In genomic region chr17:76557368-76558209, GRCh38 we compare ENCODE assay signal across 8 cellular contexts. TPM values are rescaled to one million over a fixed set of nuclear protein-coding genes. Genes with fewer than 3 reads are reported as not detected.
DNase-seq lines count a peak whose midpoint lies in the region; ATAC-seq and TF ChIP-seq lines count a peak whose summit lies in the region.

No MANE protein-coding gene starts in this region.

- H3K79me2 ChIP-seq in mammary epithelial cell (ENCODE audit: insufficient read depth, low read length), result peaks cover 63% of the 10 kb centered on the region
- peaks cover 37% of the 10 kb centered on the region for H3K79me2 ChIP-seq in smooth muscle cell (ENCODE audit: low read depth)

- H3K36me3 ChIP-seq in WERI-Rb-1 (peaks cover 48% of the 10 kb centered on the region), mammary epithelial cell (ENCODE audit: insufficient read depth, low read length) (peaks cover 19% of the 10 kb centered on the region), smooth muscle cell (ENCODE audit: low read depth) (no peaks in the 10 kb centered on the region)

- CTCF ChIA-PET in mammary epithelial cell (lab: Charles Lee; ENCODE audit: low non-redundant PET), result no interaction called here

- H3F3A ChIP-seq in smooth muscle cell (ENCODE audit: low read depth), result peaks cover 14% of the 10 kb centered on the region

- H3K4me1 ChIP-seq in mammary epithelial cell (ENCODE audit: insufficient read depth, low read length) (peaks cover 54% of the 10 kb centered on the region), smooth muscle cell (ENCODE audit: low read depth) (peaks cover 8% of the 10 kb centered on the region)

- H3K27ac ChIP-seq in WERI-Rb-1, result peak overlapping the region; percentile 93
- peak overlapping the region; percentile 95 for H3K27ac ChIP-seq in mammary epithelial cell (ENCODE audit: insufficient read depth, low read depth, low read length)
- H3K27ac ChIP-seq in smooth muscle cell (ENCODE audit: low read depth), result peak overlapping the region; percentile 80

- H3K27me3 ChIP-seq in WERI-Rb-1 (ENCODE audit: insufficient read depth, low read depth, severe bottlenecking) (no peaks in the 10 kb centered on the region), mammary epithelial cell (ENCODE audit: insufficient read depth, low read length) (no peaks in the 10 kb centered on the region), smooth muscle cell (ENCODE audit: low read depth) (no peaks in the 10 kb centered on the region)

- H3K4me2 ChIP-seq in mammary epithelial cell (ENCODE audit: insufficient read depth, low read depth, low read length), result peak overlapping the region; percentile 76
- peak overlapping the region; percentile 95 for H3K4me2 ChIP-seq in smooth muscle cell

- H3K9ac ChIP-seq in mammary epithelial cell (ENCODE audit: insufficient read depth, low read length) (peak overlapping the region; percentile 100), smooth muscle cell (ENCODE audit: low read depth) (peak overlapping the region; percentile 90)

- dilution Hi-C loops in mammary epithelial cell (cut with HindIII; ENCODE audit: low sequenced_read_pairs), result no loop called here

- H3K9me3 ChIP-seq in WERI-Rb-1 (ENCODE audit: severe bottlenecking) (no peaks in the 10 kb centered on the region), mammary epithelial cell (replicated peaks; ENCODE audit: insufficient read depth, low read length) (no peaks in the 10 kb centered on the region), smooth muscle cell (replicated peaks; ENCODE audit: low read depth) (no peaks in the 10 kb centered on the region)

- H3K4me3 ChIP-seq in WERI-Rb-1 (ENCODE audit: low read depth, low read length), result peak overlapping the region; percentile 73
- H3K4me3 ChIP-seq in mammary epithelial cell (replicated peaks in 1 of 3; ENCODE audit: insufficient read depth in 1 of 3, low read depth in 2 of 3, low read length in 3 of 3), result peak overlapping the region; percentile 61 to 89 (median 86)
- peak overlapping the region; percentile 68 for H3K4me3 ChIP-seq in smooth muscle cell

- H2AFZ ChIP-seq in mammary epithelial cell (ENCODE audit: low read depth, low read length) (peak overlapping the region; percentile 85), smooth muscle cell (ENCODE audit: low read depth) (peak overlapping the region; percentile 98)

- H4K20me1 ChIP-seq in mammary epithelial cell (ENCODE audit: insufficient read depth, low read length), result no peaks in the 10 kb centered on the region
- peaks cover 44% of the 10 kb centered on the region for H4K20me1 ChIP-seq in smooth muscle cell (ENCODE audit: low read depth)

- DNase-seq in AG08395 (ENCODE audit: low spot score) (peak; percentile 88), NCI-H2196 (lab: John Stamatoyannopoulos, UW; ENCODE audit: unreplicated experiment) (peak; percentile 99), WERI-Rb-1 (peak; percentile 98), mammary epithelial cell (peak; percentile 93), iPS-NIHi7 (ENCODE audit: extremely low spot score) (peak; percentile 88), smooth muscle cell (lab: John Stamatoyannopoulos, UW; ENCODE audit: unreplicated experiment) (peak; percentile 81)

- in situ Hi-C loops in mammary epithelial cell (cut with MboI; ENCODE audit: low sequenced_read_pairs in 2 of 2), result no loop called here

- BruUV-seq in mammary epithelial cell (replicated peaks; lab: Mats Ljungman, UMichigan), result TSS peak; percentile 81

- intact Hi-C loops in mammary epithelial cell (cut with micrococcal nuclease), result loop anchor here (1.0 to 5.0 kb wide), 5 partner anchors 28 to 170 kb away; partner anchors contain the start of genes JMJD6, METTL23 and ST6GALNAC2

- TF ChIP-seq CTCF in WERI-Rb-1 (IDR thresholded peaks at IDR 0.05; ENCODE audit: low read depth, low read length), result peak; percentile 78
- peak; percentile 36 to 54 for TF ChIP-seq CTCF in mammary epithelial cell (conservative IDR thresholded peaks at IDR 0.05 in 1 of 2, IDR thresholded peaks at IDR 0.05 in 1 of 2; ENCODE audit: extremely low read depth in 1 of 2, insufficient read depth in 1 of 2, low read depth in 1 of 2, low read length in 2 of 2)
- TF ChIP-seq CTCF in smooth muscle cell (IDR thresholded peaks at IDR 0.05; ENCODE audit: borderline replicate concordance, insufficient read depth, poor library complexity, severe bottlenecking), result peak; percentile 56

- peak; percentile 76 for ATAC-seq in GM18873 (IDR thresholded peaks at IDR 0.05; ENCODE audit: low FRiP score, unreplicated experiment)
- ATAC-seq in HG03135 (IDR thresholded peaks at IDR 0.05; ENCODE audit: unreplicated experiment), result peak; percentile 85

- 1% methylated on average over 37 of the region's 55 CpGs for WGBS in mammary epithelial cell (ENCODE audit: low coverage, missing lambda C conversion rate)
- under 1% methylated on average over 55 of the region's 55 CpGs for WGBS in smooth muscle cell (ENCODE audit: low lambda C conversion rate)

RNA-seq across cellular contexts. Expression of gene PRCD, which starts 17.7 kb away (rescaled TPM):
- total RNA-seq in mammary epithelial cell, result 1 to 10 TPM in 1 of 2 donors, under 1 TPM in 1; 0.66 to 1.2 TPM
- polyA plus RNA-seq in mammary epithelial cell, result 0.71 TPM
- polyA minus RNA-seq in mammary epithelial cell, result not detected
- 0.31 and 1.4 TPM in 2 replicates for total RNA-seq in smooth muscle cell
- 5.0 and 5.8 TPM in 2 replicates for polyA plus RNA-seq in smooth muscle cell

RNA-seq across cellular contexts. Expression of gene CYGB, which starts 20.1 kb away (rescaled TPM):
- 10 to 100 TPM in 1 of 2 donors, 1 to 10 TPM in 1; 3.3 to 17.0 TPM for total RNA-seq in mammary epithelial cell
- polyA plus RNA-seq in mammary epithelial cell, result 18.8 TPM
- polyA minus RNA-seq in mammary epithelial cell, result 18.6 TPM
- total RNA-seq in smooth muscle cell, result 4.9 and 13.9 TPM in 2 replicates
- 20.5 and 22.2 TPM in 2 replicates for polyA plus RNA-seq in smooth muscle cell

RNA-seq across cellular contexts. Expression of gene ST6GALNAC2, which starts 28.1 kb away (rescaled TPM):
- total RNA-seq in mammary epithelial cell (100 to 1,000 TPM in 1 of 2 donors, 10 to 100 TPM in 1; 65.1 to 221 TPM), smooth muscle cell (6.9 and 9.9 TPM in 2 replicates)
- polyA plus RNA-seq in mammary epithelial cell (48.7 TPM), smooth muscle cell (1.2 and 13.2 TPM in 2 replicates)
- polyA minus RNA-seq in mammary epithelial cell, result 31.0 TPM

RNA-seq across cellular contexts. Expression of gene RHBDF2, which starts 56.4 kb away (rescaled TPM):
- total RNA-seq in mammary epithelial cell, result 10 to 100 TPM; 22.0 to 51.3 TPM
- 30.6 TPM for polyA plus RNA-seq in mammary epithelial cell
- polyA minus RNA-seq in mammary epithelial cell, result 21.1 TPM
- total RNA-seq in smooth muscle cell, result 4.9 and 12.2 TPM in 2 replicates
- polyA plus RNA-seq in smooth muscle cell, result 20.5 and 25.4 TPM in 2 replicates

Comparison
In these comparisons a context has a peak if more than half of its experiments do, and no peak if none do; other contexts are left out.
1. Peak in every context shown above with its lines: DNase-seq, ATAC-seq, H3K4me3 ChIP-seq and H3K27ac ChIP-seq.